1 cellular context compared by ENCODE assay signal in genomic region chr17:39402279-39402889, GRCh38.
TF ChIP-seq lines count a peak whose summit lies in the region.

No MANE protein-coding gene starts in this region.

TF ChIP-seq in endothelial cell of umbilical vein, 7 proteins besides CTCF, POLR2A, EP300 and RAD21 (continued from another document):
- TF ChIP-seq EZH2 (IDR thresholded peaks at IDR 0.05; ENCODE audit: borderline replicate concordance, low read depth, low read length, severe bottlenecking) = no peak
- TF ChIP-seq MYC (IDR thresholded peaks at IDR 0.05; ENCODE audit: low read depth, low read length) = no peak
- no peak for TF ChIP-seq FOS (IDR thresholded peaks at IDR 0.05; ENCODE audit: borderline replicate concordance, insufficient read depth, low read length)
